ENCODE assay signal across 8 cellular contexts in genomic region chr17:40038882-40039513, GRCh38. TPM values are rescaled to one million over a fixed set of nuclear protein-coding genes. Genes with fewer than 3 reads are reported as not detected.
A peak's percentile ranks its signal among the peaks of the same experiment; 100 is the strongest.
DNase-seq lines count a peak whose midpoint lies in the region; ATAC-seq and TF ChIP-seq lines count a peak whose summit lies in the region.

No MANE protein-coding gene starts in this region.

- H3K36me3 Mint-ChIP-seq in MCF 10A (ENCODE audit: insufficient read depth, unreplicated experiment) (peaks cover 32% of the 10 kb centered on the region), T-cell (peaks cover 13% of the 10 kb centered on the region)

- TF ChIP-seq POLR2A in tibial nerve (IDR thresholded peaks at IDR 0.05): no peak

- TF ChIP-seq EP300 in tibial nerve (IDR thresholded peaks at IDR 0.05): peak; percentile 29 to 63

- H3K9me3 Mint-ChIP-seq in MCF 10A (ENCODE audit: unreplicated experiment) (no peaks in the 10 kb centered on the region), T-cell (no peaks in the 10 kb centered on the region)

- WGBS in tibial nerve, 2 donors: 15 to 23% methylated on average over 11 of the region's 11 CpGs

- peaks cover 0 to 49% (median 3%) of the 10 kb centered on the region in 3 donors for H3K36me3 ChIP-seq in tibial nerve

- no peak overlapping the region for H3K4me3 ChIP-seq in tibial nerve

- intact Hi-C loops in MCF 10A (cut with micrococcal nuclease): no loop called here

- CTCF ChIA-PET in MCF 10A (lab: Yijun Ruan, JAX) (interaction anchor here (0.5 to 4.2 kb wide), 7 partner anchors 12 to 154 kb away, joined by 3 to 30 read pairs (median 4); partner anchors contain the start of gene CSF3), T-cell (lab: Charles Lee) (interaction anchor here (0.6 kb wide), 2 partner anchors 136 to 260 kb away, joined by 3 read pairs; no protein-coding TSS in a partner anchor)

- no peaks in the 10 kb centered on the region for H3K9me3 ChIP-seq in tibial nerve

- peaks cover 0 to 17% (median 6%) of the 10 kb centered on the region in 4 donors for H3K4me1 ChIP-seq in tibial nerve

- in situ Hi-C loops in KBM-7 (cut with MboI; ENCODE audit: low pct_unique_long_range_greater_than_20kb, low sequenced_read_pairs): no loop called here

- no peak overlapping the region for H3K4me3 Mint-ChIP-seq in MCF 10A (ENCODE audit: unreplicated experiment)
- no peak overlapping the region for H3K4me3 Mint-ChIP-seq in T-cell

- H3K27me3 ChIP-seq in tibial nerve: no peaks in the 10 kb centered on the region

- H3K4me1 Mint-ChIP-seq in MCF 10A (ENCODE audit: insufficient read depth, unreplicated experiment): peaks cover under 1% of the 10 kb centered on the region
- H3K4me1 Mint-ChIP-seq in T-cell: peaks cover 0 to 7% (median 0%) of the 10 kb centered on the region in 3 donors

- POLR2A ChIA-PET in MCF 10A (lab: Yijun Ruan, JAX) (interaction anchor here (0.5 to 1.8 kb wide), 6 partner anchors 10 to 1392 kb away, joined by 3 to 9 read pairs (median 3); partner anchors contain the start of gene MED24), T-cell (lab: Charles Lee) (no interaction called here)

- H3K27ac ChIP-seq in C4-2B (no peak overlapping the region), tibial nerve (peak overlapping the region; percentile 53 to 90 (median 72))

- TF ChIP-seq CTCF in C4-2B (conservative IDR thresholded peaks at IDR 0.05): peak; percentile 73
- TF ChIP-seq CTCF in MCF 10A (IDR thresholded peaks at IDR 0.05; ENCODE audit: unreplicated experiment): peak; percentile 35
- TF ChIP-seq CTCF in tibial nerve (IDR thresholded peaks at IDR 0.05): peak; percentile 54 to 85 (median 71)

- no TSS peak for BruUV-seq in MCF 10A (replicated peaks; lab: Mats Ljungman, UMichigan)

- no peak overlapping the region for H3K27ac Mint-ChIP-seq in MCF 10A (ENCODE audit: low read depth, unreplicated experiment)
- H3K27ac Mint-ChIP-seq in T-cell: peak overlapping the region in 1 of 2 donors; percentile 22

- ATAC-seq in GM21381 (IDR thresholded peaks at IDR 0.05; ENCODE audit: unreplicated experiment): no peak
- no peak for ATAC-seq in T-cell (replicated peaks in 1 of 4)
- no peak for ATAC-seq in GM21717 (IDR thresholded peaks at IDR 0.05; ENCODE audit: unreplicated experiment)

- DNase-seq in KBM-7: peak; percentile 35
- DNase-seq in MCF 10A (ENCODE audit: unreplicated experiment): peak; percentile 63
- peak; percentile 4 for DNase-seq in kidney glomerular epithelial cell (lab: John Stamatoyannopoulos, UW)
- peak; percentile 61 to 77 for DNase-seq in tibial nerve (ENCODE audit: low spot score in 2 of 2)
- DNase-seq in T-cell: no peak

- H3K27me3 Mint-ChIP-seq in MCF 10A (ENCODE audit: insufficient read depth, unreplicated experiment) (no peaks in the 10 kb centered on the region), T-cell (no peaks in the 10 kb centered on the region)

RNA-seq across cellular contexts. Expression of gene MED24, which starts 15.2 kb away (rescaled TPM):
- total RNA-seq in MCF 10A (2022): 66.6 and 88.5 TPM in 2 replicates
- total RNA-seq in tibial nerve: 100 to 1,000 TPM in 2 of 4 donors, 10 to 100 TPM in 2; 55.1 to 146 (median 84.6) TPM
- 100 to 1,000 TPM in 1 of 5 donors, 10 to 100 TPM in 4; 75.9 to 104 (median 87.0) TPM for total RNA-seq in T-cell

RNA-seq across cellular contexts. Expression of gene CSF3, which starts 23.8 kb away (rescaled TPM):
- total RNA-seq in MCF 10A (2022): 9.6 and 17.1 TPM in 2 replicates
- total RNA-seq in tibial nerve: 1 to 10 TPM in 1 of 4 donors, under 1 TPM in 1, not detected in 2; 0.59 to 2.1 TPM
- total RNA-seq in T-cell: not detected

RNA-seq across cellular contexts. Expression of gene THRA, which starts 23.8 kb away (rescaled TPM):
- total RNA-seq in MCF 10A (2022) (5.5 and 6.4 TPM in 2 replicates), tibial nerve (10 to 100 TPM; 65.4 to 86.1 (median 78.4) TPM), T-cell (10 to 100 TPM; 30.4 to 54.0 (median 48.9) TPM)

RNA-seq across cellular contexts. Expression of gene PSMD3, which starts 58.4 kb away (rescaled TPM):
- total RNA-seq in MCF 10A (2022) (74.2 and 95.3 TPM in 2 replicates), tibial nerve (100 to 1,000 TPM in 1 of 4 donors, 10 to 100 TPM in 3; 64.7 to 109 (median 72.1) TPM), T-cell (10 to 100 TPM; 60.8 to 69.0 (median 63.5) TPM)

Comparison
In these comparisons a context has a peak if more than half of its experiments do, and no peak if none do; other contexts are left out.
1. DNase-seq: peak in KBM-7 (single experiment), MCF 10A (single experiment), kidney glomerular epithelial cell (single experiment) and tibial nerve (2 of 2); none in T-cell (0 of 34).
2. Peak in every context shown above with its lines, with median percentiles within 50 percentile points of each other: CTCF ChIP-seq.